In genomic region chr9:4022435-4023067, GRCh38 we compare ENCODE assay signal across 17 cellular contexts.
DNase-seq lines count a peak whose midpoint lies in the region; ATAC-seq and TF ChIP-seq lines count a peak whose summit lies in the region.
"Had no signal": no experiment of that assay in that cellular context is flagged by ENCODE, and none has a peak within 500 bp of the region (broad histone marks: within the 10 kb centered on the region; RNA-seq: fewer than 3 reads in every experiment).

No MANE protein-coding gene starts in this region.

- no peaks in the 10 kb centered on the region for H3K27me3 ChIP-seq in PC-3 (ENCODE audit: low read length)
- no peaks in the 10 kb centered on the region for H3K27me3 ChIP-seq in smooth muscle cell (ENCODE audit: low read depth)
- H3K27me3 ChIP-seq in mesendoderm (ENCODE audit: insufficient read depth, low read length, poor library complexity): no peaks in the 10 kb centered on the region

- CTCF ChIA-PET in PC-3 (lab: Charles Lee): interaction anchor here (1.1 kb wide), 1 partner anchor 136 kb away, joined by 5 read pairs; no protein-coding TSS in a partner anchor

- DNase-seq in NCI-H2196 (lab: John Stamatoyannopoulos, UW; ENCODE audit: unreplicated experiment) (peak; percentile 41), NCI-H2196 treated with DMSO at 0.1 percent for 48 hours (lab: John Stamatoyannopoulos, UW; ENCODE audit: unreplicated experiment) (no peak), PC-3 (peak; percentile 77), left colon (no peak), smooth muscle cell (lab: John Stamatoyannopoulos, UW; ENCODE audit: unreplicated experiment) (no peak), mesendoderm (no peak), C1 segment of cervical spinal cord (lab: John Stamatoyannopoulos, UW) (no peak)
- no peak for DNase-seq in activated CD4-positive, alpha-beta T cell treated with anti-CD3 and anti-CD28 coated beads, Interleukin-2, amount 50 U/mL, for 48 hours
- DNase-seq: COR-L47; DND-41; H9; NCI-H1105 treated with DMSO at 0.1 percent for 48 hours; NCI-H187 treated with DMSO at 0.1 percent for 48 hours; NCI-H2171 treated with DMSO at 0.1 percent for 48 hours; NCI-H524; NK-92 treated with Interleukin-12 subunit alpha and Interleukin-12 subunit beta, amount 100 ng/mL, for 24 hours; SHP77 treated with DMSO at 0.1 percent for 48 hours had no signal

- H3K18ac ChIP-seq in mesendoderm (ENCODE audit: low read length): no peak overlapping the region

- H3K79me2 ChIP-seq in PC-3 (ENCODE audit: low read length) (no peaks in the 10 kb centered on the region), smooth muscle cell (ENCODE audit: low read depth) (no peaks in the 10 kb centered on the region), mesendoderm (ENCODE audit: control insufficient read depth, insufficient read depth, low read length) (no peaks in the 10 kb centered on the region)

- TF ChIP-seq CTCF in PC-3 (conservative IDR thresholded peaks at IDR 0.05; ENCODE audit: low read depth, low read length) (no peak), smooth muscle cell (IDR thresholded peaks at IDR 0.05; ENCODE audit: borderline replicate concordance, insufficient read depth, poor library complexity, severe bottlenecking) (no peak)

- H3K9ac ChIP-seq in PC-3 (ENCODE audit: low read length) (peak overlapping the region; percentile 51), smooth muscle cell (ENCODE audit: low read depth) (no peak overlapping the region), mesendoderm (ENCODE audit: low read length) (no peak overlapping the region)

- 27% methylated on average over 4 of the region's 4 CpGs for WGBS in smooth muscle cell (ENCODE audit: low lambda C conversion rate)
- no CpG with 5 or more reads among the region's 4 CpGs for WGBS in mesendoderm (ENCODE audit: extremely low coverage, insufficient coverage, low lambda C conversion rate)

- H2BK120ac ChIP-seq in mesendoderm (ENCODE audit: low read depth, low read length): no peak overlapping the region

- H3K56ac ChIP-seq in mesendoderm (ENCODE audit: low read length): no peak overlapping the region

- no peak overlapping the region for H4K5ac ChIP-seq in mesendoderm (ENCODE audit: low read length)

- H3K27ac ChIP-seq in PC-3 (ENCODE audit: low read length) (peak overlapping the region; percentile 86), smooth muscle cell (ENCODE audit: low read depth) (no peak overlapping the region), mesendoderm (ENCODE audit: low read depth, low read length) (no peak overlapping the region)

- no peak overlapping the region for H2BK15ac ChIP-seq in mesendoderm (replicated peaks; ENCODE audit: low read depth)

- BruUV-seq in PC-3 (replicated peaks; lab: Mats Ljungman, UMichigan): no TSS peak

- H3K36me3 ChIP-seq in PC-3 (ENCODE audit: low read depth, low read length) (no peaks in the 10 kb centered on the region), smooth muscle cell (ENCODE audit: low read depth) (no peaks in the 10 kb centered on the region), mesendoderm (ENCODE audit: control insufficient read depth, insufficient read depth, low read length) (no peaks in the 10 kb centered on the region)

- H3K4me2 ChIP-seq in PC-3 (ENCODE audit: low read length) (peak overlapping the region; percentile 17), smooth muscle cell (peak overlapping the region; percentile 50), mesendoderm (ENCODE audit: low read length) (no peak overlapping the region)

- H3K9me3 ChIP-seq in PC-3 (ENCODE audit: low read length): no peaks in the 10 kb centered on the region
- H3K9me3 ChIP-seq in smooth muscle cell (replicated peaks; ENCODE audit: low read depth): no peaks in the 10 kb centered on the region

- no peak overlapping the region for H3K23ac ChIP-seq in mesendoderm (ENCODE audit: low read length)

- H3K4ac ChIP-seq in mesendoderm (ENCODE audit: low read depth, low read length): no peak overlapping the region

- H2AFZ ChIP-seq in PC-3 (ENCODE audit: low read length): no peak overlapping the region
- H2AFZ ChIP-seq in smooth muscle cell (ENCODE audit: low read depth): no peak overlapping the region

- H3K4me3 ChIP-seq in PC-3 (ENCODE audit: low read length) (no peak overlapping the region), smooth muscle cell (no peak overlapping the region), mesendoderm (ENCODE audit: low read length) (no peak overlapping the region)

- no peaks in the 10 kb centered on the region for H3K79me1 ChIP-seq in mesendoderm (ENCODE audit: low read length)

- H4K20me1 ChIP-seq in PC-3 (ENCODE audit: low read length) (no peaks in the 10 kb centered on the region), smooth muscle cell (ENCODE audit: low read depth) (no peaks in the 10 kb centered on the region)

- ATAC-seq in PC-3 (peak; percentile 82), left colon (peak; percentile 74)

- H3F3A ChIP-seq in PC-3 (ENCODE audit: low read length, unreplicated experiment): no peaks in the 10 kb centered on the region
- H3F3A ChIP-seq in smooth muscle cell (ENCODE audit: low read depth): no peaks in the 10 kb centered on the region

- intact Hi-C loops in PC-3 (cut with micrococcal nuclease) (no loop called here), left colon (cut with DNase I, micrococcal nuclease) (no loop called here)

- H3K9me2 ChIP-seq in PC-3 (replicated peaks; ENCODE audit: low read length): no peaks in the 10 kb centered on the region

- H2BK5ac ChIP-seq in mesendoderm (ENCODE audit: low read length): no peak overlapping the region

- no peak overlapping the region for H2AK5ac ChIP-seq in mesendoderm (ENCODE audit: low read length)

- no peak overlapping the region for H4K8ac ChIP-seq in mesendoderm (ENCODE audit: low read depth, low read length)

- H3K4me1 ChIP-seq in PC-3 (ENCODE audit: insufficient read depth, low read length): peaks cover 37% of the 10 kb centered on the region
- H3K4me1 ChIP-seq in smooth muscle cell (ENCODE audit: low read depth): peaks cover 12% of the 10 kb centered on the region
- no peaks in the 10 kb centered on the region for H3K4me1 ChIP-seq in mesendoderm (ENCODE audit: control insufficient read depth, low read depth, low read length)

- POLR2A ChIA-PET in PC-3 (lab: Charles Lee; ENCODE audit: unreplicated experiment): no interaction called here

Comparison
In these comparisons a context has a peak if more than half of its experiments do, and no peak if none do; other contexts are left out.
1. DNase-seq: peak in NCI-H2196 (single experiment) and PC-3 (single experiment); none in NCI-H2196 treated with DMSO at 0.1 percent for 48 hours (single experiment), left colon (0 of 2), smooth muscle cell (single experiment), mesendoderm (single experiment), activated CD4-positive, alpha-beta T cell treated with anti-CD3 and anti-CD28 coated beads, Interleukin-2, amount 50 U/mL, for 48 hours (0 of 2) and C1 segment of cervical spinal cord (0 of 14).